In genomic region chr10:67665491-67665890, GRCh38 we compare ENCODE assay signal across 12 cellular contexts. TPM values are rescaled to one million over a fixed set of nuclear protein-coding genes. Genes with fewer than 3 reads are reported as not detected.
DNase-seq lines count a peak whose midpoint lies in the region; ATAC-seq and TF ChIP-seq lines count a peak whose summit lies in the region.
"Had no signal": no experiment of that assay in that cellular context is flagged by ENCODE, and none has a peak within 500 bp of the region (broad histone marks: within the 10 kb centered on the region; RNA-seq: fewer than 3 reads in every experiment).

No MANE protein-coding gene starts in this region.

- no peak for ATAC-seq in GM19395 (IDR thresholded peaks at IDR 0.05; ENCODE audit: unreplicated experiment)
- ATAC-seq in activated CD8-positive, alpha-beta T cell treated with anti-CD3 and anti-CD28 coated beads for 36 hours = no peak

- POLR2A ChIA-PET in activated CD8-positive, alpha-beta T cell treated with anti-CD3 and anti-CD28 coated beads for 36 hours (lab: Charles Lee) = no interaction called here

- H3K9ac ChIP-seq in stomach smooth muscle (ENCODE audit: low read length in 2 of 2) = no peak overlapping the region

- DNase-seq in NAMALWA (ENCODE audit: low spot score) (peak; percentile 70), hypothalamus (lab: John Stamatoyannopoulos, UW) (peak in 35 of 51 donors; percentile 1 to 85 (median 44)), ecto neural progenitor cell (ENCODE audit: low spot score) (no peak)
- DNase-seq in activated CD8-positive, alpha-beta T cell treated with anti-CD3 and anti-CD28 coated beads for 36 hours = no peak
- DNase-seq: activated CD4-positive, alpha-beta T cell treated with anti-CD3 and anti-CD28 coated beads, Interleukin-2, amount 50 U/mL, for 1 hour; activated naive CD4-positive, alpha-beta T cell treated with anti-CD3 and anti-CD28 coated beads, Interleukin-2, amount 10 ng/mL, durations not matched to agents 7 days and 5 days; NCI-H2227 treated with DMSO at 0.1 percent for 48 hours; stimulated activated CD4-positive, alpha-beta T cell treated with anti-CD3 and anti-CD28 coated beads, Interleukin-4, amount 100 ng/mL, for 1 hour had no signal

- CTCF ChIA-PET in activated CD8-positive, alpha-beta T cell treated with anti-CD3 and anti-CD28 coated beads for 36 hours (lab: Charles Lee) = interaction anchor here (1.2 to 7.3 kb wide), 5 partner anchors 32 to 136 kb away, joined by 3 to 73 read pairs (median 9); no protein-coding TSS in a partner anchor

- no peak overlapping the region for H3K27ac Mint-ChIP-seq in activated CD8-positive, alpha-beta T cell treated with anti-CD3 and anti-CD28 coated beads for 36 hours
- H3K27ac Mint-ChIP-seq: activated naive CD4-positive, alpha-beta T cell treated with anti-CD3 and anti-CD28 coated beads, Interleukin-2, amount 10 ng/mL, durations not matched to agents 7 days and 5 days had no signal

- H3K4me1 Mint-ChIP-seq in activated CD8-positive, alpha-beta T cell treated with anti-CD3 and anti-CD28 coated beads for 36 hours (ENCODE audit: low read depth) = no peaks in the 10 kb centered on the region
- H3K4me1 Mint-ChIP-seq: activated naive CD4-positive, alpha-beta T cell treated with anti-CD3 and anti-CD28 coated beads, Interleukin-2, amount 10 ng/mL, durations not matched to agents 7 days and 5 days had no signal

- H3K9me3 ChIP-seq in stomach smooth muscle (ENCODE audit: control insufficient read depth in 2 of 2, low read length in 2 of 2) = no peaks in the 10 kb centered on the region
- H3K9me3 ChIP-seq: neutrophil had no signal

- H3K4me3 ChIP-seq in stomach smooth muscle (ENCODE audit: low read length in 2 of 2) = peak overlapping the region; percentile 17 to 48

- intact Hi-C loops in activated CD8-positive, alpha-beta T cell treated with anti-CD3 and anti-CD28 coated beads for 36 hours (cut with micrococcal nuclease) = loop anchor here (5.0 kb wide), 1 partner anchor 117 kb away; no protein-coding TSS in a partner anchor

- no peak for TF ChIP-seq CTCF in activated CD8-positive, alpha-beta T cell treated with anti-CD3 and anti-CD28 coated beads for 36 hours (IDR thresholded peaks at IDR 0.05)

- H3K36me3 Mint-ChIP-seq in activated CD8-positive, alpha-beta T cell treated with anti-CD3 and anti-CD28 coated beads for 36 hours (ENCODE audit: low read depth) = no peaks in the 10 kb centered on the region
- H3K36me3 Mint-ChIP-seq: activated naive CD4-positive, alpha-beta T cell treated with anti-CD3 and anti-CD28 coated beads, Interleukin-2, amount 10 ng/mL, durations not matched to agents 7 days and 5 days had no signal

- no peaks in the 10 kb centered on the region for H3K36me3 ChIP-seq in stomach smooth muscle (ENCODE audit: control insufficient read depth in 2 of 2, insufficient read depth in 2 of 2, low read length in 2 of 2)
- H3K36me3 ChIP-seq: neutrophil had no signal

- peak overlapping the region; percentile 85 for H3K27ac ChIP-seq in angular gyrus (ENCODE audit: low read depth, low read length)
- no peak overlapping the region for H3K27ac ChIP-seq in stomach smooth muscle (ENCODE audit: low read length)
- H3K27ac ChIP-seq: neutrophil had no signal

- H3K27me3 ChIP-seq in stomach smooth muscle (ENCODE audit: control insufficient read depth in 1 of 2, insufficient read depth in 2 of 2, low read length in 2 of 2) = no peaks in the 10 kb centered on the region
- H3K27me3 ChIP-seq: neutrophil had no signal

- H3K27me3 Mint-ChIP-seq in activated CD8-positive, alpha-beta T cell treated with anti-CD3 and anti-CD28 coated beads for 36 hours = peaks cover 11% of the 10 kb centered on the region
- H3K27me3 Mint-ChIP-seq: activated naive CD4-positive, alpha-beta T cell treated with anti-CD3 and anti-CD28 coated beads, Interleukin-2, amount 10 ng/mL, durations not matched to agents 7 days and 5 days had no signal

- H3K4me1 ChIP-seq in stomach smooth muscle (ENCODE audit: control insufficient read depth, insufficient read depth, low read length) = no peaks in the 10 kb centered on the region

- no peaks in the 10 kb centered on the region for H3K9me3 Mint-ChIP-seq in activated CD8-positive, alpha-beta T cell treated with anti-CD3 and anti-CD28 coated beads for 36 hours
- H3K9me3 Mint-ChIP-seq: activated naive CD4-positive, alpha-beta T cell treated with anti-CD3 and anti-CD28 coated beads, Interleukin-2, amount 10 ng/mL, durations not matched to agents 7 days and 5 days had no signal

- no peak overlapping the region for H3K4me3 Mint-ChIP-seq in activated CD8-positive, alpha-beta T cell treated with anti-CD3 and anti-CD28 coated beads for 36 hours
- H3K4me3 Mint-ChIP-seq: activated naive CD4-positive, alpha-beta T cell treated with anti-CD3 and anti-CD28 coated beads, Interleukin-2, amount 10 ng/mL, durations not matched to agents 7 days and 5 days had no signal

RNA-seq across cellular contexts. Expression of gene CTNNA3, which starts 30.5 kb away (rescaled TPM):
- total RNA-seq in activated CD8-positive, alpha-beta T cell treated with anti-CD3 and anti-CD28 coated beads for 36 hours = not detected

Comparison
In these comparisons a context has a peak if more than half of its experiments do, and no peak if none do; other contexts are left out.
1. DNase-seq: peak in NAMALWA (single experiment) and hypothalamus (35 of 51); none in ecto neural progenitor cell (single experiment) and activated CD8-positive, alpha-beta T cell treated with anti-CD3 and anti-CD28 coated beads for 36 hours (single experiment).